8 cellular contexts compared by ENCODE assay signal in the genomic region with DNA sequence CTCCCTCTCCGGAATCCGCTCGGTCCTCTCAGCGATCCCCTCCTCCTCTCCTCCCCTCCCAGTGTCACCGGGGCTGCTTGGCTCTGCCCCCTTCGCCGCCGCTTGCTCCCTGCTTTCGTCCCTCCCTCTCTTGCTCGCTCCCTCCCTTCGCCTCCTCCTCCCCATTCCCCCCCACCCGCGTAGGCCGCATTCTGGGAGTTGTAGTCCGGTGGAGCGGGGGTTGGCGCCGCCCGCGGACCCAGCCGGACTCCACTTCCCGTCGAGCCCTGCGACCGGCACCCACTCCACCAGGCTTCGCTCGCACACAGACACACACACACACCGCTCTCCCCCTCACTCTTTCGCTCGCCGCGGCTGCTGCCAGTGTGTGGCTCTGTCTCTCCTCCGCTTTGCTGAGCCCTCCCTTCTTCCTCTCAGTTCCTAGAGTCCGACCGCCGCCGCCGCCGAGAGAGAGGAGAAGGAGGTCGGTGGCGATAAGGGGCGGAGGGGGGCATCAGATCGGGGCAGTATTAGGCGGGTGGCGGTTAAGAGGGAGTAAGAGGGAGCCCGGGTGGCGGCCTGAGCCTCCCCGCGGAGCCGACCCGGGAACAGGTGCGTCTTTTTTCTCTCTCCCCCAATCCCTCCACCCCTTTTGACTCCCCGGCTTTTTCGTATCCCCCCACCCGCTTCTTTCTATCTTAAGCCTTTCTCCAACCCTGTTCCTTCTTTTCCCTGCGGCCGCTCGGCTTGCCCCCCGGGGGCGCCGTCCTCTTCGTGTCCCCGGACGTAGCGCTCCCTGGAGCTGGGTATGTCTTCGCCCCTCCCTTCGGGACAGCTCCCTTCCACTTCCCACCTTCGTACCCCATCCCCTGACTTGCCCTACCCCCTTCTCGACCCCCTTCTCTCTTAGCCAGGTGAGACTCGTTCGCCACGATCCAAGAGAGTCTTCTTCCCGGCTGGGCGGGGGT. TPM values are rescaled to one million over a fixed set of nuclear protein-coding genes. Genes with fewer than 3 reads are reported as not detected.
DNase-seq lines count a peak whose midpoint lies in the region; ATAC-seq lines count a peak whose summit lies in the region.

A gene with protein sequence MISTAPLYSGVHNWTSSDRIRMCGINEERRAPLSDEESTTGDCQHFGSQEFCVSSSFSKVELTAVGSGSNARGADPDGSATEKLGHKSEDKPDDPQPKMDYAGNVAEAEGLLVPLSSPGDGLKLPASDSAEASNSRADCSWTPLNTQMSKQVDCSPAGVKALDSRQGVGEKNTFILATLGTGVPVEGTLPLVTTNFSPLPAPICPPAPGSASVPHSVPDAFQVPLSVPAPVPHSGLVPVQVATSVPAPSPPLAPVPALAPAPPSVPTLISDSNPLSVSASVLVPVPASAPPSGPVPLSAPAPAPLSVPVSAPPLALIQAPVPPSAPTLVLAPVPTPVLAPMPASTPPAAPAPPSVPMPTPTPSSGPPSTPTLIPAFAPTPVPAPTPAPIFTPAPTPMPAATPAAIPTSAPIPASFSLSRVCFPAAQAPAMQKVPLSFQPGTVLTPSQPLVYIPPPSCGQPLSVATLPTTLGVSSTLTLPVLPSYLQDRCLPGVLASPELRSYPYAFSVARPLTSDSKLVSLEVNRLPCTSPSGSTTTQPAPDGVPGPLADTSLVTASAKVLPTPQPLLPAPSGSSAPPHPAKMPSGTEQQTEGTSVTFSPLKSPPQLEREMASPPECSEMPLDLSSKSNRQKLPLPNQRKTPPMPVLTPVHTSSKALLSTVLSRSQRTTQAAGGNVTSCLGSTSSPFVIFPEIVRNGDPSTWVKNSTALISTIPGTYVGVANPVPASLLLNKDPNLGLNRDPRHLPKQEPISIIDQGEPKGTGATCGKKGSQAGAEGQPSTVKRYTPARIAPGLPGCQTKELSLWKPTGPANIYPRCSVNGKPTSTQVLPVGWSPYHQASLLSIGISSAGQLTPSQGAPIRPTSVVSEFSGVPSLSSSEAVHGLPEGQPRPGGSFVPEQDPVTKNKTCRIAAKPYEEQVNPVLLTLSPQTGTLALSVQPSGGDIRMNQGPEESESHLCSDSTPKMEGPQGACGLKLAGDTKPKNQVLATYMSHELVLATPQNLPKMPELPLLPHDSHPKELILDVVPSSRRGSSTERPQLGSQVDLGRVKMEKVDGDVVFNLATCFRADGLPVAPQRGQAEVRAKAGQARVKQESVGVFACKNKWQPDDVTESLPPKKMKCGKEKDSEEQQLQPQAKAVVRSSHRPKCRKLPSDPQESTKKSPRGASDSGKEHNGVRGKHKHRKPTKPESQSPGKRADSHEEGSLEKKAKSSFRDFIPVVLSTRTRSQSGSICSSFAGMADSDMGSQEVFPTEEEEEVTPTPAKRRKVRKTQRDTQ (N-terminal part only) (plus strand): TSS at position 336 of the 947 bp plus-strand sequence. CDS start 22,597 bp downstream, outside the sequence.

- no peaks in the 10 kb centered on the region for H3K36me3 Mint-ChIP-seq in natural killer cell treated with Interleukin-12 subunit alpha and Interleukin-12 subunit beta and Interleukin-15 and Interleukin-18, amount 100 ng/mL, for 72 hours

- peak; percentile 90 for DNase-seq in ELR (ENCODE audit: low read depth)
- DNase-seq in H4 (ENCODE audit: low spot score): peak; percentile 92
- peak; percentile 88 for DNase-seq in LHCN-M2 (ENCODE audit: low read depth)
- DNase-seq in RKO (ENCODE audit: low spot score): peak; percentile 89
- DNase-seq in activated T-helper 1 cell treated with anti-CD3 and anti-CD28 coated beads, Interleukin-2, amount 50 U/mL, for 16 hours (ENCODE audit: low read depth in 1 of 2, low spot score in 1 of 2): peak; percentile 67 to 81
- DNase-seq in fibroblast of peridontal ligament (ENCODE audit: extremely low read depth): peak; percentile 86
- peak; percentile 90 for DNase-seq in natural killer cell treated with Interleukin-12 subunit alpha and Interleukin-12 subunit beta and Interleukin-15 and Interleukin-18, amount 100 ng/mL, for 72 hours (ENCODE audit: low spot score)
- peak; percentile 90 for DNase-seq in stimulated activated naive CD4-positive, alpha-beta T cell treated with Interleukin-2 at 50 U/mL for 16 hours (lab: John Stamatoyannopoulos, UW)

- no peak within 1 kb of the TSS for H3K4me3 Mint-ChIP-seq in natural killer cell treated with Interleukin-12 subunit alpha and Interleukin-12 subunit beta and Interleukin-15 and Interleukin-18, amount 100 ng/mL, for 72 hours

- peaks cover 13% of the 10 kb centered on the region in 2 donors for H3K4me1 Mint-ChIP-seq in natural killer cell treated with Interleukin-12 subunit alpha and Interleukin-12 subunit beta and Interleukin-15 and Interleukin-18, amount 100 ng/mL, for 72 hours (ENCODE audit: low read depth in 2 of 2)

- peak; percentile 93 to 96 for ATAC-seq in natural killer cell treated with Interleukin-12 subunit alpha and Interleukin-12 subunit beta and Interleukin-15 and Interleukin-18, amount 100 ng/mL, for 72 hours

- no peaks in the 10 kb centered on the region for H3K9me3 Mint-ChIP-seq in natural killer cell treated with Interleukin-12 subunit alpha and Interleukin-12 subunit beta and Interleukin-15 and Interleukin-18, amount 100 ng/mL, for 72 hours

- H3K27ac Mint-ChIP-seq in natural killer cell treated with Interleukin-12 subunit alpha and Interleukin-12 subunit beta and Interleukin-15 and Interleukin-18, amount 100 ng/mL, for 72 hours: peak within 1 kb of the TSS in 1 of 2 donors; percentile 50

- H3K27me3 Mint-ChIP-seq in natural killer cell treated with Interleukin-12 subunit alpha and Interleukin-12 subunit beta and Interleukin-15 and Interleukin-18, amount 100 ng/mL, for 72 hours: peaks cover 0 to 2% of the 10 kb centered on the region in 2 donors

RNA-seq across cellular contexts. Expression of the gene that starts here (rescaled TPM):
- total RNA-seq in H4 (2014; rRNA removed; shearing (Covaris generic)): 0.46 and 1.3 TPM in 2 replicates
- total RNA-seq in LHCN-M2 (2014; rRNA removed): 0.90 and 1.4 TPM in 2 replicates
- polyA plus RNA-seq in LHCN-M2 (2012): 3.3 TPM
- 10 to 100 TPM in 1 of 2 donors, 1 to 10 TPM in 1; 9.9 to 18.8 TPM for total RNA-seq in natural killer cell treated with Interleukin-12 subunit alpha and Interleukin-12 subunit beta and Interleukin-15 and Interleukin-18, amount 100 ng/mL, for 72 hours

Comparison
In these comparisons a context has a peak if more than half of its experiments do, and no peak if none do; other contexts are left out.
1. Peak in every context shown above with its lines: DNase-seq and ATAC-seq.